8 cellular contexts compared by ENCODE assay signal in the genomic region with DNA sequence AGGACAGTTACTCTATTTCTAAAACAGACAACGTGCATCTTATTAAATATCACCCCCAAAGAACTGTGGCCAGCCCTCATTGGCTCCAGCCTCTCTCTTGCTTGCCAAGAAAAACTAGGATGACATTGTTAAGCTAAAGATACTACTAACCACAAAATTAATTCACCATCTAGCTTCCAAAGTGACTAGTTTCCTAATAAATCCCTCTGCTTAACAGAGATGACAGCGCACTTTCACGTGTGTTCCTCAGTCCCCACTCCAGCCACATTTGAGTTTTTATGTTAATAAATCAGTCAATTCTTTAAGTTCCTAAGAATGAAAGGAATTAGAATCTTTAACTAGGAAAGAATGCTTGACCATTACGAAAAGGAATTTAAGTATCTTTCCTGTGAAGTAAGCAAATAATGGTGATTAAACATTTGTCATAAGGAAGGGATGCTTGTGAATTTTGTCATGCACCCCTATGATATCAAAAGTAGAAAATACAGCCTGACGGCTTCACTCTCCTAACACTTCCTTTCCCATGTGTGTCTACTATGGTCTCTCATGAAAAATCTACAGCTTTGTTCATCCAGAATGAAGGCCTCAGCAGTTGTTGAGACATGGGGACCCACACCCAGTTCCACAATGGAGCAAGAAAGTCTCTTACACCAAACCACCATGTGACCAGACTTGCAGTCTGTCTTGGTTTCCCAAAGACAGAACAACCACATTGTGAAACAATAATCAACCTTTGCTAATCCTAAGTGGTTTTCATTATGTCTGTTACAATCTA. TPM values are rescaled to one million over a fixed set of nuclear protein-coding genes. Genes with fewer than 3 reads are reported as not detected.
A peak's percentile ranks its signal among the peaks of the same experiment; 100 is the strongest.
DNase-seq lines count a peak whose midpoint lies in the region; FAIRE-seq and TF ChIP-seq lines count a peak whose summit lies in the region.

No MANE protein-coding gene starts in this region.

- WGBS in esophagus muscularis mucosa: 8% methylated on average over 5 of the region's 5 CpGs

- DNase-seq in OCI-M1 (lab: John Stamatoyannopoulos, UW) (peak; percentile 38), esophagus muscularis mucosa (ENCODE audit: extremely low spot score) (no peak), frontal cortex (ENCODE audit: low spot score in 2 of 2) (no peak), iPS-NIHi11 (ENCODE audit: low spot score) (no peak), NCI-H524 treated with DMSO at 0.1 percent for 48 hours (lab: John Stamatoyannopoulos, UW) (no peak)
- no peak for DNase-seq in stimulated activated CD4-positive, alpha-beta T cell treated with anti-CD3 and anti-CD28 coated beads, Interleukin-15, amount 100 ng/mL, for 24 hours

- no peak for TF ChIP-seq POLR2A in esophagus muscularis mucosa (IDR thresholded peaks at IDR 0.05; ENCODE audit: low read depth)

- FAIRE-seq in G401.6 (lab: Jason Lieb, UNC) (peak; percentile 62), frontal cortex (lab: Jason Lieb, UNC) (no peak)

- H3K9ac ChIP-seq in rectal smooth muscle tissue (ENCODE audit: low read length): no peak overlapping the region

- no peak for TF ChIP-seq EP300 in esophagus muscularis mucosa (IDR thresholded peaks at IDR 0.05)

- no peaks in the 10 kb centered on the region for H3K27me3 ChIP-seq in esophagus muscularis mucosa
- H3K27me3 ChIP-seq in rectal smooth muscle tissue (ENCODE audit: control insufficient read depth, insufficient read depth, low read length): no peaks in the 10 kb centered on the region

- no peaks in the 10 kb centered on the region for H3K9me3 ChIP-seq in esophagus muscularis mucosa

- H3K4me3 ChIP-seq in esophagus muscularis mucosa: peak overlapping the region in 1 of 4 donors; percentile 2
- H3K4me3 ChIP-seq in rectal smooth muscle tissue (ENCODE audit: low read length): no peak overlapping the region

- H3K4me1 ChIP-seq in esophagus muscularis mucosa (peaks cover 65 to 98% (median 97%) of the 10 kb centered on the region in 4 donors), rectal smooth muscle tissue (ENCODE audit: control insufficient read depth, insufficient read depth, low read length) (peaks cover 49% of the 10 kb centered on the region)

- H3K36me3 ChIP-seq in esophagus muscularis mucosa (no peaks in the 10 kb centered on the region), rectal smooth muscle tissue (ENCODE audit: control insufficient read depth, insufficient read depth, low read length) (no peaks in the 10 kb centered on the region)

- H3K27ac ChIP-seq in esophagus muscularis mucosa (replicated peaks in 1 of 4): peak overlapping the region; percentile 81 to 100 (median 99)
- peak overlapping the region; percentile 55 for H3K27ac ChIP-seq in rectal smooth muscle tissue (ENCODE audit: low read depth, low read length)

- no peak for TF ChIP-seq CTCF in esophagus muscularis mucosa (IDR thresholded peaks at IDR 0.05)

- intact Hi-C loops in esophagus muscularis mucosa (cut with DNase I): no loop called here

RNA-seq across cellular contexts. Expression of a gene that starts 8.1 kb away (rescaled TPM):
- total RNA-seq in esophagus muscularis mucosa: 100 to 1,000 TPM; 221 to 441 (median 315) TPM
- 171 TPM for total RNA-seq in frontal cortex
